Comparison of ENCODE assay signal across 9 cellular contexts in the genomic region with DNA sequence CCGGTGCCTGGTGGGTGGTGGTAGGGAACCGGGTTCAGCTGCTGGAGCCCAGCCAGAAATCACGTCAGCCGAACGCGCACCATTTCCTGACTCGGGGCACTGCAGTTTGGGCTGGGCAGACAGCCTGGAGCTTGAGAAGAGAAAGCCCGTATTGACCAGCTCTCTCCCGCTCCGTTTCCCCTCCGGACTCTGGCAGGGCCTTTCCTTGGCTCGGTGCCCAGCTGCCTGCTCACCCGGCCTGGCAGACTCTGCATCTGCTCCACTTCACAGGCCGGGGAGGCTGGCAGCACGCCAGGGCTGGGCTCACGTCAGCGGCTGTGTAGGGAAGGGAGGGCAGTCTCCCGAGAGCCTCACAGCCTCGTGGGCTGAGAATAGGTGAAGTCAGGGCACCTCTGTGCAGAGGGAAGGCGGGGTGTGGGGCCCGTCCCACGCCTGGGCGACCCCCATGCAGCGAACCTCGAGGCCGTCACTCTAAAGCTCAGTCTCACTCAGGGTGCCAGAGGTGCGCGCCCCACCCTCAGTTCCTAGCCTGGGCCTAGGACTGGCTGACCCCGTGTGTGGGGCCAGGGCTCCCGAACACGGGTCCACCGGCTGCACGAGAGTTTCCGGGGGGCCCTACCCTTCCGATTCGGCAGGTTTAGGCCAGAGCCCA. TPM values are rescaled to one million over a fixed set of nuclear protein-coding genes. Genes with fewer than 3 reads are reported as not detected.
DNase-seq lines count a peak whose midpoint lies in the region; ATAC-seq and TF ChIP-seq lines count a peak whose summit lies in the region.
"Had no signal": no experiment of that assay in that cellular context is flagged by ENCODE, and none has a peak within 500 bp of the region (broad histone marks: within the 10 kb centered on the region; RNA-seq: fewer than 3 reads in every experiment).

No MANE protein-coding gene starts in this region.

- ATAC-seq in GM18861 (IDR thresholded peaks at IDR 0.05; ENCODE audit: unreplicated experiment), result no peak

- H3K4me1 ChIP-seq in Peyer's patch, result peaks cover 2 to 30% (median 24%) of the 10 kb centered on the region in 4 donors
- H3K4me1 ChIP-seq in prostate gland (replicated peaks), result peaks cover 7% of the 10 kb centered on the region

- no peaks in the 10 kb centered on the region for H3K27me3 ChIP-seq in Peyer's patch
- no peaks in the 10 kb centered on the region for H3K27me3 ChIP-seq in prostate gland (replicated peaks; ENCODE audit: insufficient read depth)

- 6% methylated on average over 25 of the region's 36 CpGs for WGBS in prostate gland

- TF ChIP-seq POLR2A in Peyer's patch (IDR thresholded peaks at IDR 0.05) (no peak), prostate gland (IDR thresholded peaks at IDR 0.05) (peak; percentile 43)

- H3K4me3 ChIP-seq in Peyer's patch, result peak overlapping the region; percentile 13 to 39 (median 26)
- H3K4me3 ChIP-seq in prostate gland, result peak overlapping the region in 1 of 2 donors; percentile 13

- peak overlapping the region; percentile 97 to 99 (median 97) for H3K27ac Mint-ChIP-seq in IgD-negative memory B cell
- no peak overlapping the region for H3K27ac Mint-ChIP-seq in activated naive CD8-positive, alpha-beta T cell
- no peak overlapping the region for H3K27ac Mint-ChIP-seq in glutamatergic neuron (ENCODE audit: unreplicated experiment)
- peak overlapping the region; percentile 76 for H3K27ac Mint-ChIP-seq in type B pancreatic cell
- H3K27ac Mint-ChIP-seq: T-helper 1 cell treated with Interleukin-12 subunit alpha and Interleukin-12 subunit beta and Interleukin-4 antibody, amounts not matched to agents 30 μg/mL and 1 μg/mL, for 36 hours had no signal

- TF ChIP-seq CTCF in Peyer's patch (IDR thresholded peaks at IDR 0.05) (no peak), glutamatergic neuron (IDR thresholded peaks at IDR 0.05; ENCODE audit: partially characterized antibody, unreplicated experiment) (no peak), prostate gland (IDR thresholded peaks at IDR 0.05) (no peak), type B pancreatic cell (conservative IDR thresholded peaks at IDR 0.05) (no peak)

- DNase-seq in DMS 273 treated with DMSO at 0.1 percent for 48 hours (lab: John Stamatoyannopoulos, UW) (peak; percentile 83), Peyer's patch (peak; percentile 86 to 98 (median 97)), glutamatergic neuron (peak; percentile 56), prostate gland (ENCODE audit: low spot score) (peak; percentile 98), type B pancreatic cell (ENCODE audit: extremely low spot score, unreplicated experiment) (peak; percentile 92)

- H3K27me3 Mint-ChIP-seq in IgD-negative memory B cell (no peaks in the 10 kb centered on the region), glutamatergic neuron (ENCODE audit: unreplicated experiment) (peaks cover 5% of the 10 kb centered on the region), type B pancreatic cell (no peaks in the 10 kb centered on the region)
- H3K27me3 Mint-ChIP-seq in activated naive CD8-positive, alpha-beta T cell, result no peaks in the 10 kb centered on the region

- H3K36me3 ChIP-seq in Peyer's patch (peaks cover 0 to 15% (median 0%) of the 10 kb centered on the region in 3 donors), prostate gland (no peaks in the 10 kb centered on the region)

- H3K4me1 Mint-ChIP-seq in IgD-negative memory B cell (peaks cover 28 to 32% (median 30%) of the 10 kb centered on the region in 3 donors), glutamatergic neuron (ENCODE audit: low read depth, unreplicated experiment) (peaks cover 12% of the 10 kb centered on the region), type B pancreatic cell (ENCODE audit: unreplicated experiment) (peaks cover 9% of the 10 kb centered on the region)
- peaks cover 27% of the 10 kb centered on the region for H3K4me1 Mint-ChIP-seq in activated naive CD8-positive, alpha-beta T cell (ENCODE audit: low read depth)

- peak overlapping the region; percentile 79 to 95 (median 91) for H3K4me3 Mint-ChIP-seq in IgD-negative memory B cell
- H3K4me3 Mint-ChIP-seq in activated naive CD8-positive, alpha-beta T cell, result peak overlapping the region; percentile 67
- no peak overlapping the region for H3K4me3 Mint-ChIP-seq in glutamatergic neuron (ENCODE audit: unreplicated experiment)
- peak overlapping the region; percentile 25 for H3K4me3 Mint-ChIP-seq in type B pancreatic cell
- H3K4me3 Mint-ChIP-seq: T-helper 1 cell treated with Interleukin-12 subunit alpha and Interleukin-12 subunit beta and Interleukin-4 antibody, amounts not matched to agents 30 μg/mL and 1 μg/mL, for 36 hours had no signal

- H3K36me3 Mint-ChIP-seq in IgD-negative memory B cell (peaks cover 8% of the 10 kb centered on the region), glutamatergic neuron (ENCODE audit: unreplicated experiment) (peaks cover 12% of the 10 kb centered on the region), type B pancreatic cell (peaks cover 6% of the 10 kb centered on the region)
- peaks cover 3% of the 10 kb centered on the region for H3K36me3 Mint-ChIP-seq in activated naive CD8-positive, alpha-beta T cell

- intact Hi-C loops in prostate gland (cut with DNase I), result no loop called here

- H3K9me3 ChIP-seq in Peyer's patch (no peaks in the 10 kb centered on the region), prostate gland (no peaks in the 10 kb centered on the region)

- no peaks in the 10 kb centered on the region for H3K9me3 Mint-ChIP-seq in IgD-negative memory B cell
- H3K9me3 Mint-ChIP-seq in activated naive CD8-positive, alpha-beta T cell (ENCODE audit: low read depth), result no peaks in the 10 kb centered on the region
- peaks cover 4% of the 10 kb centered on the region for H3K9me3 Mint-ChIP-seq in glutamatergic neuron (ENCODE audit: unreplicated experiment)
- no peaks in the 10 kb centered on the region for H3K9me3 Mint-ChIP-seq in type B pancreatic cell
- H3K9me3 Mint-ChIP-seq: T-helper 1 cell treated with Interleukin-12 subunit alpha and Interleukin-12 subunit beta and Interleukin-4 antibody, amounts not matched to agents 30 μg/mL and 1 μg/mL, for 36 hours had no signal

- H3K27ac ChIP-seq in Peyer's patch (peak overlapping the region; percentile 74 to 91 (median 84)), prostate gland (peak overlapping the region; percentile 69 to 72)

RNA-seq across cellular contexts. Expression of a gene that starts 59.1 kb away (rescaled TPM):
- not detected for polyA plus RNA-seq in IgD-negative memory B cell
- total RNA-seq in Peyer's patch, result not detected
- total RNA-seq in glutamatergic neuron (ENCODE audit: unreplicated experiment), result not detected
- total RNA-seq in prostate gland, result not detected
- total RNA-seq in type B pancreatic cell (ENCODE audit: low replicate concordance), result not detected in 2 replicates

Comparison
In these comparisons a context has a peak if more than half of its experiments do, and no peak if none do; other contexts are left out.
1. H3K27ac Mint-ChIP-seq: peak in IgD-negative memory B cell (3 of 3) and type B pancreatic cell (single experiment); none in activated naive CD8-positive, alpha-beta T cell (single experiment) and glutamatergic neuron (single experiment).
2. Peak in every context shown above with its lines, with median percentiles within 50 percentile points of each other: DNase-seq.